Comparison of ENCODE assay signal across 8 cellular contexts in genomic region chr2:183123959-183124221, GRCh38.
DNase-seq lines count a peak whose midpoint lies in the region; ATAC-seq and TF ChIP-seq lines count a peak whose summit lies in the region.

No MANE protein-coding gene starts in this region.

- peak overlapping the region; percentile 97 for H3K27ac ChIP-seq in HUES48 (ENCODE audit: low read depth, low read length)
- peak overlapping the region; percentile 84 for H3K27ac ChIP-seq in cingulate gyrus (ENCODE audit: low read depth, low read length)
- peak overlapping the region; percentile 91 for H3K27ac ChIP-seq in muscle layer of colon (ENCODE audit: low read depth, low read length)

- H3K27me3 ChIP-seq in GM06990 (replicated peaks; ENCODE audit: control insufficient read depth, insufficient read depth, low read length) (no peaks in the 10 kb centered on the region), HUES48 (ENCODE audit: control insufficient read depth, insufficient read depth, low read length) (no peaks in the 10 kb centered on the region), muscle layer of colon (ENCODE audit: control insufficient read depth in 1 of 2, insufficient read depth in 2 of 2, low read length in 2 of 2) (no peaks in the 10 kb centered on the region)

- TF ChIP-seq CTCF in GM06990 (IDR thresholded peaks at IDR 0.05; ENCODE audit: insufficient read depth, low read length, poor library complexity, severe bottlenecking) = no peak

- DNase-seq in GM06990 (ENCODE audit: extremely low read depth, insufficient read length) (no peak), DMS53 (lab: John Stamatoyannopoulos, UW) (no peak), DMS 273 treated with DMSO at 0.1 percent for 48 hours (lab: John Stamatoyannopoulos, UW) (no peak), GM19238 (ENCODE audit: insufficient read length, low spot score) (no peak)

- H3K9me3 ChIP-seq in HUES48 (ENCODE audit: control insufficient read depth, insufficient read depth, low read length) (no peaks in the 10 kb centered on the region), muscle layer of colon (ENCODE audit: low read length) (no peaks in the 10 kb centered on the region)

- H3K4me1 ChIP-seq in HUES48 (ENCODE audit: control insufficient read depth, insufficient read depth, low read length) (peaks cover 11% of the 10 kb centered on the region), muscle layer of colon (ENCODE audit: insufficient read depth, low read length) (peaks cover 16% of the 10 kb centered on the region)

- ATAC-seq in GM21447 (IDR thresholded peaks at IDR 0.05; ENCODE audit: unreplicated experiment) = peak; percentile 35

- H3K36me3 ChIP-seq in GM06990 (ENCODE audit: control insufficient read depth, insufficient read depth, low read length) (no peaks in the 10 kb centered on the region), HUES48 (ENCODE audit: control insufficient read depth, insufficient read depth, low read length) (peaks cover 9% of the 10 kb centered on the region), muscle layer of colon (ENCODE audit: insufficient read depth, low read length) (peaks cover 3% of the 10 kb centered on the region)

- H3K4me3 ChIP-seq in GM06990 (replicated peaks; ENCODE audit: low read depth, low read length) = peak overlapping the region; percentile 97
- peak overlapping the region; percentile 95 for H3K4me3 ChIP-seq in HUES48 (ENCODE audit: low read depth, low read length)
- peak overlapping the region; percentile 79 to 98 for H3K4me3 ChIP-seq in muscle layer of colon (ENCODE audit: low read depth in 1 of 2, low read length in 2 of 2)

- H3K9ac ChIP-seq in HUES48 (ENCODE audit: low read depth, low read length) (peak overlapping the region; percentile 98), muscle layer of colon (ENCODE audit: low read length) (peak overlapping the region; percentile 86)
